In the genomic region with DNA sequence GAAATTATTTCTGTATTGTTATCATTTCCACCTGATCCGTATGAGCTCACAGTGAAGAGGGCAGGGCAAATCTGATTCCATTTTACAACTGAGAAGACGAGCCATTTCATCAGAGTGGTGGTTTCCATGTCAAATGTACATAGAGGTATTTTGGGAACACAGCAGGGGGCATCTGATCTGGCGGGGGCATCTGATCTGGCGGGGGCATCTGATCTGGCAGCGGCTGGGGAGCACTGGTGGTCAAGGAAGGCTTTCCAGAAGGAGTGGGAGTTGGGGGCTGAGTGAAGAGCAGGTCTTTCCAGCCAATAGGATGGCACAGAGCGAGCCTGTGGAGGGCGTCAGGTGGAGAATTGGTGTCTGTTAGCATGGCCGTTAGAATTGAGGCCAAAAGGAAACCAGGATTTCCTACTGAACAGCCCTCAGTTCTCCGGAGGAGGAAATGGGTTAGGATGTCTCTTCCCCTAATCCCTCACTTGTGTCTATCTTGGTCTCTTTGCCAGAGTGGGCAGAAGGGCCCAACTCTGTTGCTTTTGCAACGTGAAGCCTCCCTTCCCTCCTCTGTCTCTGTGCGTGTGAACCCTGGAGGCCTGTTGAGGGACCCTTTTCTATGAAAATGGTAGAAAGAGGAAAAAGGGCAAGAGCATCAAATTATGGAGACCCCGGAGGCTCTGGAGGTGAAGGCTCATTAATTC, we compare ENCODE assay signal across 1 cellular context.
TF ChIP-seq lines count a peak whose summit lies in the region.

No MANE protein-coding gene starts in this region.

TF ChIP-seq in K562, 482 proteins besides CTCF, POLR2A, EP300 and RAD21 (continued from another document and continues in another):
- TF ChIP-seq, protein P1, sequence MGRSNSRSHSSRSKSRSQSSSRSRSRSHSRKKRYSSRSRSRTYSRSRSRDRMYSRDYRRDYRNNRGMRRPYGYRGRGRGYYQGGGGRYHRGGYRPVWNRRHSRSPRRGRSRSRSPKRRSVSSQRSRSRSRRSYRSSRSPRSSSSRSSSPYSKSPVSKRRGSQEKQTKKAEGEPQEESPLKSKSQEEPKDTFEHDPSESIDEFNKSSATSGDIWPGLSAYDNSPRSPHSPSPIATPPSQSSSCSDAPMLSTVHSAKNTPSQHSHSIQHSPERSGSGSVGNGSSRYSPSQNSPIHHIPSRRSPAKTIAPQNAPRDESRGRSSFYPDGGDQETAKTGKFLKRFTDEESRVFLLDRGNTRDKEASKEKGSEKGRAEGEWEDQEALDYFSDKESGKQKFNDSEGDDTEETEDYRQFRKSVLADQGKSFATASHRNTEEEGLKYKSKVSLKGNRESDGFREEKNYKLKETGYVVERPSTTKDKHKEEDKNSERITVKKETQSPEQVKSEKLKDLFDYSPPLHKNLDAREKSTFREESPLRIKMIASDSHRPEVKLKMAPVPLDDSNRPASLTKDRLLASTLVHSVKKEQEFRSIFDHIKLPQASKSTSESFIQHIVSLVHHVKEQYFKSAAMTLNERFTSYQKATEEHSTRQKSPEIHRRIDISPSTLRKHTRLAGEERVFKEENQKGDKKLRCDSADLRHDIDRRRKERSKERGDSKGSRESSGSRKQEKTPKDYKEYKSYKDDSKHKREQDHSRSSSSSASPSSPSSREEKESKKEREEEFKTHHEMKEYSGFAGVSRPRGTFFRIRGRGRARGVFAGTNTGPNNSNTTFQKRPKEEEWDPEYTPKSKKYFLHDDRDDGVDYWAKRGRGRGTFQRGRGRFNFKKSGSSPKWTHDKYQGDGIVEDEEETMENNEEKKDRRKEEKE (IDR thresholded peaks at IDR 0.05; ENCODE audit: borderline replicate concordance in 1 of 2, control insufficient read depth in 1 of 2, low read depth in 2 of 2, low read length in 1 of 2), result no peak
- no peak for TF ChIP-seq ZNF561 (CRISPR knock-in tag; conservative IDR thresholded peaks at IDR 0.05)
- no peak for TF ChIP-seq ESRRB (CRISPR knock-in tag; IDR thresholded peaks at IDR 0.05; ENCODE audit: borderline replicate concordance)
- TF ChIP-seq ZNF583 (CRISPR knock-in tag; IDR thresholded peaks at IDR 0.05), result peak; percentile 97
- TF ChIP-seq TEAD4 (IDR thresholded peaks at IDR 0.05; ENCODE audit: low read length), result no peak
- no peak for TF ChIP-seq TEAD4 (CRISPR knock-in tag; IDR thresholded peaks at IDR 0.05; ENCODE audit: borderline replicate concordance)
- TF ChIP-seq, protein P2, sequence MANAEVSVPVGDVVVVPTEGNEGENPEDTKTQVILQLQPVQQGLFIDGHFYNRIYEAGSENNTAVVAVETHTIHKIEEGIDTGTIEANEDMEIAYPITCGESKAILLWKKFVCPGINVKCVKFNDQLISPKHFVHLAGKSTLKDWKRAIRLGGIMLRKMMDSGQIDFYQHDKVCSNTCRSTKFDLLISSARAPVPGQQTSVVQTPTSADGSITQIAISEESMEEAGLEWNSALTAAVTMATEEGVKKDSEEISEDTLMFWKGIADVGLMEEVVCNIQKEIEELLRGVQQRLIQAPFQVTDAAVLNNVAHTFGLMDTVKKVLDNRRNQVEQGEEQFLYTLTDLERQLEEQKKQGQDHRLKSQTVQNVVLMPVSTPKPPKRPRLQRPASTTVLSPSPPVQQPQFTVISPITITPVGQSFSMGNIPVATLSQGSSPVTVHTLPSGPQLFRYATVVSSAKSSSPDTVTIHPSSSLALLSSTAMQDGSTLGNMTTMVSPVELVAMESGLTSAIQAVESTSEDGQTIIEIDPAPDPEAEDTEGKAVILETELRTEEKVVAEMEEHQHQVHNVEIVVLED (CRISPR knock-in tag; IDR thresholded peaks at IDR 0.05), result peak; percentile 61; the same call in 1 of the 2 replicates
- no peak for TF ChIP-seq TAF9B (IDR thresholded peaks at IDR 0.05; ENCODE audit: partially characterized antibody)
- no peak for TF ChIP-seq KDM5B (IDR thresholded peaks at IDR 0.05; ENCODE audit: insufficient replicate concordance, low read depth, low read length)
- TF ChIP-seq NR2C2 (CRISPR knock-in tag; IDR thresholded peaks at IDR 0.05), result no peak
- TF ChIP-seq NR2C2 (tag; IDR thresholded peaks at IDR 0.05), result no peak; the same call in 1 of the 2 replicates
- peak; percentile 83 for TF ChIP-seq ZKSCAN8 (CRISPR knock-in tag; IDR thresholded peaks at IDR 0.05)
- no peak for TF ChIP-seq TGIF2 (CRISPR knock-in tag; IDR thresholded peaks at IDR 0.05)
- TF ChIP-seq ZNF436 (CRISPR knock-in tag; IDR thresholded peaks at IDR 0.05), result no peak
- no peak for TF ChIP-seq ARHGAP35 (IDR thresholded peaks at IDR 0.05; ENCODE audit: partially characterized antibody)
- TF ChIP-seq BHLHE40 (IDR thresholded peaks at IDR 0.05; ENCODE audit: low read length), result no peak
- TF ChIP-seq, protein P3, sequence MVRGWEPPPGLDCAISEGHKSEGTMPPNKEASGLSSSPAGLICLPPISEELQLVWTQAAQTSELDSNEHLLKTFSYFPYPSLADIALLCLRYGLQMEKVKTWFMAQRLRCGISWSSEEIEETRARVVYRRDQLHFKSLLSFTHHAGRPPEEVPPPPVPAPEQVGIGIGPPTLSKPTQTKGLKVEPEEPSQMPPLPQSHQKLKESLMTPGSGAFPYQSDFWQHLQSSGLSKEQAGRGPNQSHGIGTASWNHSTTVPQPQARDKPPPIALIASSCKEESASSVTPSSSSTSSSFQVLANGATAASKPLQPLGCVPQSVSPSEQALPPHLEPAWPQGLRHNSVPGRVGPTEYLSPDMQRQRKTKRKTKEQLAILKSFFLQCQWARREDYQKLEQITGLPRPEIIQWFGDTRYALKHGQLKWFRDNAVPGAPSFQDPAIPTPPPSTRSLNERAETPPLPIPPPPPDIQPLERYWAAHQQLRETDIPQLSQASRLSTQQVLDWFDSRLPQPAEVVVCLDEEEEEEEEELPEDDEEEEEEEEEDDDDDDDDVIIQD (CRISPR knock-in tag; IDR thresholded peaks at IDR 0.05), result 0 out of 2 replicates have a peak, but pooled peaks have one; percentile 66
- no peak for TF ChIP-seq SUPT5H (IDR thresholded peaks at IDR 0.05)
- no peak for TF ChIP-seq WHSC1 (IDR thresholded peaks at IDR 0.05; ENCODE audit: low read length)
- TF ChIP-seq JUN (IDR thresholded peaks at IDR 0.05; ENCODE audit: borderline replicate concordance, low read depth, low read length), result no peak
- no peak for TF ChIP-seq JUN (CRISPR knock-in tag; IDR thresholded peaks at IDR 0.05; ENCODE audit: borderline replicate concordance)
- TF ChIP-seq, protein P4, sequence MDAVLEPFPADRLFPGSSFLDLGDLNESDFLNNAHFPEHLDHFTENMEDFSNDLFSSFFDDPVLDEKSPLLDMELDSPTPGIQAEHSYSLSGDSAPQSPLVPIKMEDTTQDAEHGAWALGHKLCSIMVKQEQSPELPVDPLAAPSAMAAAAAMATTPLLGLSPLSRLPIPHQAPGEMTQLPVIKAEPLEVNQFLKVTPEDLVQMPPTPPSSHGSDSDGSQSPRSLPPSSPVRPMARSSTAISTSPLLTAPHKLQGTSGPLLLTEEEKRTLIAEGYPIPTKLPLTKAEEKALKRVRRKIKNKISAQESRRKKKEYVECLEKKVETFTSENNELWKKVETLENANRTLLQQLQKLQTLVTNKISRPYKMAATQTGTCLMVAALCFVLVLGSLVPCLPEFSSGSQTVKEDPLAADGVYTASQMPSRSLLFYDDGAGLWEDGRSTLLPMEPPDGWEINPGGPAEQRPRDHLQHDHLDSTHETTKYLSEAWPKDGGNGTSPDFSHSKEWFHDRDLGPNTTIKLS (IDR thresholded peaks at IDR 0.05; ENCODE audit: borderline replicate concordance, low read depth), result no peak; the same call in 1 of the 2 replicates
- TF ChIP-seq ZNF140 (CRISPR knock-in tag; IDR thresholded peaks at IDR 0.05), result peak; percentile 66; the same call in 1 of the 2 replicates
- TF ChIP-seq, protein P5, sequence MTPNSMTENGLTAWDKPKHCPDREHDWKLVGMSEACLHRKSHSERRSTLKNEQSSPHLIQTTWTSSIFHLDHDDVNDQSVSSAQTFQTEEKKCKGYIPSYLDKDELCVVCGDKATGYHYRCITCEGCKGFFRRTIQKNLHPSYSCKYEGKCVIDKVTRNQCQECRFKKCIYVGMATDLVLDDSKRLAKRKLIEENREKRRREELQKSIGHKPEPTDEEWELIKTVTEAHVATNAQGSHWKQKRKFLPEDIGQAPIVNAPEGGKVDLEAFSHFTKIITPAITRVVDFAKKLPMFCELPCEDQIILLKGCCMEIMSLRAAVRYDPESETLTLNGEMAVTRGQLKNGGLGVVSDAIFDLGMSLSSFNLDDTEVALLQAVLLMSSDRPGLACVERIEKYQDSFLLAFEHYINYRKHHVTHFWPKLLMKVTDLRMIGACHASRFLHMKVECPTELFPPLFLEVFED (CRISPR knock-in tag; conservative IDR thresholded peaks at IDR 0.05), result peak; percentile 95
- no peak for TF ChIP-seq ATF7 (IDR thresholded peaks at IDR 0.05)
- TF ChIP-seq MAZ (CRISPR knock-in tag; conservative IDR thresholded peaks at IDR 0.05 in 1 of 2, IDR thresholded peaks at IDR 0.05 in 1 of 2), result peak in 1 of 2 experiments; percentile 70; a peak in 2 of 4 replicates
- no peak for TF ChIP-seq ELF2 (CRISPR knock-in tag; IDR thresholded peaks at IDR 0.05)
- TF ChIP-seq, protein P6, sequence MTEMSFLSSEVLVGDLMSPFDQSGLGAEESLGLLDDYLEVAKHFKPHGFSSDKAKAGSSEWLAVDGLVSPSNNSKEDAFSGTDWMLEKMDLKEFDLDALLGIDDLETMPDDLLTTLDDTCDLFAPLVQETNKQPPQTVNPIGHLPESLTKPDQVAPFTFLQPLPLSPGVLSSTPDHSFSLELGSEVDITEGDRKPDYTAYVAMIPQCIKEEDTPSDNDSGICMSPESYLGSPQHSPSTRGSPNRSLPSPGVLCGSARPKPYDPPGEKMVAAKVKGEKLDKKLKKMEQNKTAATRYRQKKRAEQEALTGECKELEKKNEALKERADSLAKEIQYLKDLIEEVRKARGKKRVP (CRISPR knock-in tag; IDR thresholded peaks at IDR 0.05), result peak; percentile 77
- TF ChIP-seq, protein P7, sequence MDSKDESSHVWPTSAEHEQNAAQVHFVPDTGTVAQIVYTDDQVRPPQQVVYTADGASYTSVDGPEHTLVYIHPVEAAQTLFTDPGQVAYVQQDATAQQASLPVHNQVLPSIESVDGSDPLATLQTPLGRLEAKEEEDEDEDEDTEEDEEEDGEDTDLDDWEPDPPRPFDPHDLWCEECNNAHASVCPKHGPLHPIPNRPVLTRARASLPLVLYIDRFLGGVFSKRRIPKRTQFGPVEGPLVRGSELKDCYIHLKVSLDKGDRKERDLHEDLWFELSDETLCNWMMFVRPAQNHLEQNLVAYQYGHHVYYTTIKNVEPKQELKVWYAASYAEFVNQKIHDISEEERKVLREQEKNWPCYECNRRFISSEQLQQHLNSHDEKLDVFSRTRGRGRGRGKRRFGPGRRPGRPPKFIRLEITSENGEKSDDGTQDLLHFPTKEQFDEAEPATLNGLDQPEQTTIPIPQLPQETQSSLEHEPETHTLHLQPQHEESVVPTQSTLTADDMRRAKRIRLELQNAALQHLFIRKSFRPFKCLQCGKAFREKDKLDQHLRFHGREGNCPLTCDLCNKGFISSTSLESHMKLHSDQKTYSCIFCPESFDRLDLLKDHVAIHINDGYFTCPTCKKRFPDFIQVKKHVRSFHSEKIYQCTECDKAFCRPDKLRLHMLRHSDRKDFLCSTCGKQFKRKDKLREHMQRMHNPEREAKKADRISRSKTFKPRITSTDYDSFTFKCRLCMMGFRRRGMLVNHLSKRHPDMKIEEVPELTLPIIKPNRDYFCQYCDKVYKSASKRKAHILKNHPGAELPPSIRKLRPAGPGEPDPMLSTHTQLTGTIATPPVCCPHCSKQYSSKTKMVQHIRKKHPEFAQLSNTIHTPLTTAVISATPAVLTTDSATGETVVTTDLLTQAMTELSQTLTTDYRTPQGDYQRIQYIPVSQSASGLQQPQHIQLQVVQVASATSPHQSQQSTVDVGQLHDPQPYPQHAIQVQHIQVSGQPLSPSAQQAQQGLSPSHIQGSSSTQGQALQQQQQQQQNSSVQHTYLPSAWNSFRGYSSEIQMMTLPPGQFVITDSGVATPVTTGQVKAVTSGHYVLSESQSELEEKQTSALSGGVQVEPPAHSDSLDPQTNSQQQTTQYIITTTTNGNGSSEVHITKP (IDR thresholded peaks at IDR 0.05; ENCODE audit: partially characterized antibody), result no peak
- TF ChIP-seq, protein P8, sequence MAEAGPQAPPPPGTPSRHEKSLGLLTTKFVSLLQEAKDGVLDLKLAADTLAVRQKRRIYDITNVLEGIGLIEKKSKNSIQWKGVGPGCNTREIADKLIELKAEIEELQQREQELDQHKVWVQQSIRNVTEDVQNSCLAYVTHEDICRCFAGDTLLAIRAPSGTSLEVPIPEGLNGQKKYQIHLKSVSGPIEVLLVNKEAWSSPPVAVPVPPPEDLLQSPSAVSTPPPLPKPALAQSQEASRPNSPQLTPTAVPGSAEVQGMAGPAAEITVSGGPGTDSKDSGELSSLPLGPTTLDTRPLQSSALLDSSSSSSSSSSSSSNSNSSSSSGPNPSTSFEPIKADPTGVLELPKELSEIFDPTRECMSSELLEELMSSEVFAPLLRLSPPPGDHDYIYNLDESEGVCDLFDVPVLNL (CRISPR knock-in tag; IDR thresholded peaks at IDR 0.05; ENCODE audit: low read depth), result no peak
- peak; percentile 36; the same call in 1 of the 2 replicates for TF ChIP-seq KDM2B (CRISPR knock-in tag; IDR thresholded peaks at IDR 0.05)
- no peak for TF ChIP-seq MEIS2 (IDR thresholded peaks at IDR 0.05; ENCODE audit: partially characterized antibody)
- TF ChIP-seq, protein P9, sequence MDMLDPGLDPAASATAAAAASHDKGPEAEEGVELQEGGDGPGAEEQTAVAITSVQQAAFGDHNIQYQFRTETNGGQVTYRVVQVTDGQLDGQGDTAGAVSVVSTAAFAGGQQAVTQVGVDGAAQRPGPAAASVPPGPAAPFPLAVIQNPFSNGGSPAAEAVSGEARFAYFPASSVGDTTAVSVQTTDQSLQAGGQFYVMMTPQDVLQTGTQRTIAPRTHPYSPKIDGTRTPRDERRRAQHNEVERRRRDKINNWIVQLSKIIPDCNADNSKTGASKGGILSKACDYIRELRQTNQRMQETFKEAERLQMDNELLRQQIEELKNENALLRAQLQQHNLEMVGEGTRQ (CRISPR knock-in tag; IDR thresholded peaks at IDR 0.05), result no peak
- TF ChIP-seq, protein P10, sequence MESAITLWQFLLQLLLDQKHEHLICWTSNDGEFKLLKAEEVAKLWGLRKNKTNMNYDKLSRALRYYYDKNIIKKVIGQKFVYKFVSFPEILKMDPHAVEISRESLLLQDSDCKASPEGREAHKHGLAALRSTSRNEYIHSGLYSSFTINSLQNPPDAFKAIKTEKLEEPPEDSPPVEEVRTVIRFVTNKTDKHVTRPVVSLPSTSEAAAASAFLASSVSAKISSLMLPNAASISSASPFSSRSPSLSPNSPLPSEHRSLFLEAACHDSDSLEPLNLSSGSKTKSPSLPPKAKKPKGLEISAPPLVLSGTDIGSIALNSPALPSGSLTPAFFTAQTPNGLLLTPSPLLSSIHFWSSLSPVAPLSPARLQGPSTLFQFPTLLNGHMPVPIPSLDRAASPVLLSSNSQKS (CRISPR knock-in tag; IDR thresholded peaks at IDR 0.05), result no peak; the same call in 1 of the 2 replicates
- no peak for TF ChIP-seq ZEB2 (IDR thresholded peaks at IDR 0.05)
- TF ChIP-seq, protein P11, sequence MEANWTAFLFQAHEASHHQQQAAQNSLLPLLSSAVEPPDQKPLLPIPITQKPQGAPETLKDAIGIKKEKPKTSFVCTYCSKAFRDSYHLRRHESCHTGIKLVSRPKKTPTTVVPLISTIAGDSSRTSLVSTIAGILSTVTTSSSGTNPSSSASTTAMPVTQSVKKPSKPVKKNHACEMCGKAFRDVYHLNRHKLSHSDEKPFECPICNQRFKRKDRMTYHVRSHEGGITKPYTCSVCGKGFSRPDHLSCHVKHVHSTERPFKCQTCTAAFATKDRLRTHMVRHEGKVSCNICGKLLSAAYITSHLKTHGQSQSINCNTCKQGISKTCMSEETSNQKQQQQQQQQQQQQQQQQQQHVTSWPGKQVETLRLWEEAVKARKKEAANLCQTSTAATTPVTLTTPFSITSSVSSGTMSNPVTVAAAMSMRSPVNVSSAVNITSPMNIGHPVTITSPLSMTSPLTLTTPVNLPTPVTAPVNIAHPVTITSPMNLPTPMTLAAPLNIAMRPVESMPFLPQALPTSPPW (CRISPR knock-in tag; IDR thresholded peaks at IDR 0.05), result no peak; the same call in 1 of the 2 replicates
- no peak for TF ChIP-seq TAL1 (IDR thresholded peaks at IDR 0.05)
